Comparison of ENCODE assay signal across 8 cellular contexts in the genomic region with DNA sequence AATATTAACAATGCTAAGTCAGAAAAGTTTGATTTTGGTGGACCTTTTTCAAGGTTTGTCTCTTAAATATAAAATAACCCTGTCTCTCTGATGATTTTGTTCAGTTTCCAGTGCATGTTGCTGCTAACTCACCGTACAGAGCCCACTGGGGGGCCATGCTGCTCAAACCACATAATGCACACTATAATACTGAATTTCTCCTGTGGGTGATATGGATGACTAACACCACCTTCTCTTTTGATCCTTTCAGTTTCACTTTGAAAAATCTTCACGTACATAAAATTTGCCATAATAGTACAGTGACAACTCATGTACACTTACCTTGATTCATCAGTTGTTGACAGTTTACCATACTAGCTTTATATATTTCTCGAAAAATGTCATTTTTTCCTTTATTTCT.
DNase-seq lines count a peak whose midpoint lies in the region; ATAC-seq and TF ChIP-seq lines count a peak whose summit lies in the region.

No MANE protein-coding gene starts in this region.

- no peaks in the 10 kb centered on the region for H3K36me3 ChIP-seq in OCI-LY7 (ENCODE audit: insufficient read depth, low read length)
- H3K36me3 ChIP-seq in aorta (ENCODE audit: control insufficient read depth in 1 of 2, insufficient read depth in 2 of 2, low read length in 1 of 2) = no peaks in the 10 kb centered on the region

- peak overlapping the region; percentile 40; the same call in 1 of the 2 replicates for H2AFZ ChIP-seq in OCI-LY7 (ENCODE audit: low read length)

- POLR2A ChIA-PET in OCI-LY7 (lab: Charles Lee) = no interaction called here

- H4K20me1 ChIP-seq in OCI-LY7 (ENCODE audit: insufficient read depth, low read length) = no peaks in the 10 kb centered on the region

- TF ChIP-seq CTCF in GM12865 (IDR thresholded peaks at IDR 0.05; ENCODE audit: insufficient read depth, low read depth, low read length, missing control alignments) = no peak
- 0 out of 2 replicates have a peak, but pooled peaks have one; percentile 15 for TF ChIP-seq CTCF in OCI-LY7 (conservative IDR thresholded peaks at IDR 0.05; ENCODE audit: low read length)
- no peak for TF ChIP-seq CTCF in fibroblast of the aortic adventitia (IDR thresholded peaks at IDR 0.05; ENCODE audit: insufficient read depth, low read length)

- peak; percentile 10 for DNase-seq in GM12865 (ENCODE audit: low read depth)
- DNase-seq in OCI-LY7 (ENCODE audit: low spot score) = peak; percentile 21
- DNase-seq in fibroblast of the aortic adventitia (ENCODE audit: low read depth) = no peak
- DNase-seq in aorta = no peak
- DNase-seq in anterior cingulate cortex (lab: John Stamatoyannopoulos, UW) = no peak
- DNase-seq in hypothalamus (lab: John Stamatoyannopoulos, UW) = no peak
- DNase-seq in NCI-H2029 (lab: John Stamatoyannopoulos, UW) = no peak

- no peak overlapping the region for H3K27ac ChIP-seq in OCI-LY7 (ENCODE audit: low read depth, low read length, poor library complexity, severe bottlenecking)
- no peak overlapping the region for H3K27ac ChIP-seq in aorta (ENCODE audit: low read depth in 1 of 2, low read length in 2 of 2)

- CTCF ChIA-PET in OCI-LY7 (lab: Charles Lee; ENCODE audit: unreplicated experiment) = no interaction called here

- H3K79me2 ChIP-seq in OCI-LY7 (ENCODE audit: insufficient read depth, low read depth, low read length) = no peaks in the 10 kb centered on the region

- no TSS peak for BruUV-seq in OCI-LY7 (replicated peaks; lab: Mats Ljungman, UMichigan)

- WGBS in aorta, 2 donors = 81 to 87% methylated on average over 3 of the region's 3 CpGs

- ATAC-seq in GM21723 (IDR thresholded peaks at IDR 0.05; ENCODE audit: unreplicated experiment) (peak; percentile 94), aorta (ENCODE audit: low FRiP score) (no peak)

- no peak overlapping the region for H3K4me3 ChIP-seq in GM12865 (ENCODE audit: low read depth, low read length)
- peak overlapping the region; percentile 7 for H3K4me3 ChIP-seq in OCI-LY7 (ENCODE audit: low read depth, low read length, poor library complexity, severe bottlenecking)
- peak overlapping the region; percentile 20 for H3K4me3 ChIP-seq in fibroblast of the aortic adventitia (ENCODE audit: low read depth, low read length)
- H3K4me3 ChIP-seq in aorta (ENCODE audit: low read length in 2 of 2) = no peak overlapping the region

- H3K4me1 ChIP-seq in OCI-LY7 (ENCODE audit: insufficient read depth, low read length, poor library complexity, severe bottlenecking) (no peaks in the 10 kb centered on the region), aorta (ENCODE audit: control insufficient read depth in 1 of 2, insufficient read depth in 2 of 2, low read length in 2 of 2) (no peaks in the 10 kb centered on the region)

- H3K4me2 ChIP-seq in OCI-LY7 (ENCODE audit: low read length) = peak overlapping the region; percentile 11; the same call in 1 of the 2 replicates

- no peaks in the 10 kb centered on the region for H3K9me3 ChIP-seq in OCI-LY7 (ENCODE audit: low read length)
- no peaks in the 10 kb centered on the region for H3K9me3 ChIP-seq in aorta (ENCODE audit: control insufficient read depth, low read length)

- H3K9me2 ChIP-seq in OCI-LY7 (ENCODE audit: insufficient read depth, low read length) = no peaks in the 10 kb centered on the region

- H3K27me3 ChIP-seq in aorta (ENCODE audit: control insufficient read depth in 1 of 2, insufficient read depth in 2 of 2, low read length in 1 of 2) = no peaks in the 10 kb centered on the region

- intact Hi-C loops in OCI-LY7 (cut with micrococcal nuclease; ENCODE audit: unreplicated experiment) = no loop called here
- intact Hi-C loops in aorta (cut with DNase I) = no loop called here

Comparison
In these comparisons a context has a peak if more than half of its experiments do, and no peak if none do; other contexts are left out.
1. DNase-seq: peak in GM12865 (single experiment) and OCI-LY7 (single experiment); none in fibroblast of the aortic adventitia (single experiment), aorta (0 of 2), anterior cingulate cortex (0 of 58), hypothalamus (0 of 51) and NCI-H2029 (single experiment).
2. H3K4me3 ChIP-seq: peak in OCI-LY7 (single experiment) and fibroblast of the aortic adventitia (single experiment); none in GM12865 (single experiment) and aorta (0 of 2).